ENCODE assay signal across 21 cellular contexts in genomic region chr10:121284952-121285351, GRCh38.
DNase-seq lines count a peak whose midpoint lies in the region; TF ChIP-seq lines count a peak whose summit lies in the region.
"Had no signal": no experiment of that assay in that cellular context is flagged by ENCODE, and none has a peak within 500 bp of the region (broad histone marks: within the 10 kb centered on the region; RNA-seq: fewer than 3 reads in every experiment).

No MANE protein-coding gene starts in this region.

- H3K4me3 ChIP-seq in BE2C (ENCODE audit: low read depth, low read length), result peak overlapping the region; percentile 37
- H3K4me3 ChIP-seq: esophagus squamous epithelium, thoracic aorta had no signal

- DNase-seq in BE2C, result peak; percentile 52
- peak; percentile 49 for DNase-seq in H4 (ENCODE audit: low spot score)
- DNase-seq in NCI-H69 (lab: John Stamatoyannopoulos, UW), result peak; percentile 81
- DNase-seq in left kidney (ENCODE audit: low read depth, low spot score), result peak; percentile 73
- no peak for DNase-seq in effector CD8-positive, alpha-beta T cell (lab: John Stamatoyannopoulos, UW)
- no peak for DNase-seq in middle frontal gyrus (ENCODE audit: extremely low spot score, low spot score)
- no peak for DNase-seq in activated CD4-positive, CD25-positive, alpha-beta regulatory T cell (lab: John Stamatoyannopoulos, UW)
- no peak for DNase-seq in stimulated activated CD4-positive, alpha-beta T cell treated with anti-CD3 and anti-CD28 coated beads, Interleukin-2, amount 100 ng/mL, for 48 hours
- DNase-seq: activated CD4-positive, alpha-beta memory T cell treated with anti-CD3 and anti-CD28 coated beads, Interleukin-2, amount 10 ng/mL, durations not matched to agents 7 days and 5 days; activated naive CD4-positive, alpha-beta T cell treated with Interleukin-2 at 50 U/mL for 16 hours; activated T-cell treated with anti-CD3 and anti-CD28 coated beads, Interleukin-2, amount 50 U/mL, for 24 hours; CD4-positive, alpha-beta T cell; cerebellar nuclear complex; effector memory CD4-positive, alpha-beta T cell; esophagus squamous epithelium; Karpas-422; left ventricle myocardium superior; NCI-H1436; retina; T-cell had no signal

- H3K4me1 ChIP-seq in BE2C, result peaks cover 8% of the 10 kb centered on the region

- H3K36me3 ChIP-seq in BE2C, result no peaks in the 10 kb centered on the region
- H3K36me3 ChIP-seq: esophagus squamous epithelium, thoracic aorta had no signal

- no peaks in the 10 kb centered on the region for H3K27me3 ChIP-seq in BE2C
- H3K27me3 ChIP-seq: esophagus squamous epithelium had no signal

- no peaks in the 10 kb centered on the region for H3K9me3 ChIP-seq in BE2C
- H3K9me3 ChIP-seq: esophagus squamous epithelium, thoracic aorta had no signal

- TF ChIP-seq CTCF in BE2C (IDR thresholded peaks at IDR 0.05; ENCODE audit: low read depth, low read length), result no peak

Comparison
In these comparisons a context has a peak if more than half of its experiments do, and no peak if none do; other contexts are left out.
1. DNase-seq: peak in BE2C (single experiment), H4 (single experiment), NCI-H69 (single experiment) and left kidney (single experiment); none in effector CD8-positive, alpha-beta T cell (single experiment), middle frontal gyrus (single experiment), activated CD4-positive, CD25-positive, alpha-beta regulatory T cell (0 of 4) and stimulated activated CD4-positive, alpha-beta T cell treated with anti-CD3 and anti-CD28 coated beads, Interleukin-2, amount 100 ng/mL, for 48 hours (0 of 2).